In genomic region chr17:77371117-77371887, GRCh38 we compare ENCODE assay signal across 8 cellular contexts.
DNase-seq lines count a peak whose midpoint lies in the region; TF ChIP-seq lines count a peak whose summit lies in the region.

No MANE protein-coding gene starts in this region.

- DNase-seq in AG04450 (ENCODE audit: low read depth, low spot score) (no peak), M059J (ENCODE audit: low read depth) (peak; percentile 38), choroid plexus epithelial cell (ENCODE audit: low read depth) (peak; percentile 85), myocyte (ENCODE audit: low read depth) (peak; percentile 94), DMS114 treated with DMSO at 0.1 percent for 48 hours (lab: John Stamatoyannopoulos, UW; ENCODE audit: unreplicated experiment) (no peak), middle frontal gyrus (ENCODE audit: extremely low spot score, low spot score) (no peak)
- DNase-seq in stimulated activated CD4-positive, alpha-beta T cell treated with anti-CD3 and anti-CD28 coated beads, Interleukin-4, amount 100 ng/mL, for 1 hour, result no peak
- DNase-seq in stimulated activated CD4-positive, alpha-beta T cell treated with anti-CD3 and anti-CD28 coated beads, Interleukin-1b, Interleukin-23, amount 100 ng/mL, for 48 hours, result no peak

- H3K9me3 ChIP-seq in AG04450 (ENCODE audit: control insufficient read depth, insufficient read depth, low read length), result peaks cover 4% of the 10 kb centered on the region; the same call in 1 of the 2 replicates

- CTCF ChIA-PET in AG04450 (lab: Charles Lee), result no interaction called here

- TF ChIP-seq CTCF in AG04450 (IDR thresholded peaks at IDR 0.05; ENCODE audit: low read depth, low read length) (no peak), choroid plexus epithelial cell (conservative IDR thresholded peaks at IDR 0.05; ENCODE audit: low read depth, low read length) (no peak)

- POLR2A ChIA-PET in AG04450 (lab: Yijun Ruan, JAX), result interaction anchor here (1.0 kb wide), 1 partner anchor 11 kb away, joined by 5 read pairs; no protein-coding TSS in a partner anchor

- peak overlapping the region; percentile 49 for H3K27ac ChIP-seq in AG04450 (ENCODE audit: low read depth, low read length)

- H3K4me3 ChIP-seq in AG04450 (ENCODE audit: low read depth, low read length) (no peak overlapping the region), choroid plexus epithelial cell (ENCODE audit: low read depth, low read length) (no peak overlapping the region)

- H3K27me3 ChIP-seq in AG04450 (ENCODE audit: control insufficient read depth, insufficient read depth, low read length), result no peaks in the 10 kb centered on the region

Comparison
In these comparisons a context has a peak if more than half of its experiments do, and no peak if none do; other contexts are left out.
1. DNase-seq: peak in M059J (single experiment), choroid plexus epithelial cell (single experiment) and myocyte (single experiment); none in AG04450 (single experiment), DMS114 treated with DMSO at 0.1 percent for 48 hours (single experiment), middle frontal gyrus (single experiment), stimulated activated CD4-positive, alpha-beta T cell treated with anti-CD3 and anti-CD28 coated beads, Interleukin-4, amount 100 ng/mL, for 1 hour (single experiment) and stimulated activated CD4-positive, alpha-beta T cell treated with anti-CD3 and anti-CD28 coated beads, Interleukin-1b, Interleukin-23, amount 100 ng/mL, for 48 hours (single experiment).